ENCODE assay signal across 30 cellular contexts in the genomic region with DNA sequence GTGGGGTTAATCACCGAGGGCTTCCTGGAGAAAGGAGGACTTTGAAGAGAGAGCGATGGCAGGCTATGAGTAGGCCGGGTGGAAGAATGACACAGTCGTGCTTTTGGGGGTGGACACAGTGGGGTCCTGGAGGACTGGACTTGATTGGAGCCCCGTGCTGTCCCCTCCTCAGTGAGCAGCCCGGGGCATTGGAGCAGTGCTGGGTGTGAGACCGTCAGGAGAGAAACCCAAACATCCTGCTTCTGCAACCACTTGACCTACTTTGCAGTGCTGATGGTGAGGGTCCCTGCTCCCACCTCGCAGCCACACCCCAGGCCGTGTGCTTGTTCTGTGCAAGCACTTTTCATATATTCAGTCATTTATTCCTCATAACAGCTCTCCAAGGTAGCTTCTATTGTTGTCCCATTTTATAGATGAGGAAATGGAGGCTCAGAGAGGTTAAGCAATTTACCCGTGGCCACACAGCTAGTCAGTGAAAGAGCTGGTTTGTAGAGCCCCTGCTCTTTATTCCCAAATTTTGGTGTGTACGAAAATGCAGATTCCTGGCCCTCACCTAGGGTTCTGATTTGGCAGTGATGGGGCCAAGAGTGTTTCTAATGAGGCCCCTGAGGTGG. TPM values are rescaled to one million over a fixed set of nuclear protein-coding genes. Genes with fewer than 3 reads are reported as not detected.
A peak's percentile ranks its signal among the peaks of the same experiment; 100 is the strongest.
DNase-seq lines count a peak whose midpoint lies in the region; ATAC-seq, FAIRE-seq and TF ChIP-seq lines count a peak whose summit lies in the region.
"Had no signal": no experiment of that assay in that cellular context is flagged by ENCODE, and none has a peak within 500 bp of the region (broad histone marks: within the 10 kb centered on the region; RNA-seq: fewer than 3 reads in every experiment).

No MANE protein-coding gene starts in this region.

- no peaks in the 10 kb centered on the region for H4K20me1 ChIP-seq in H1 (replicated peaks in 1 of 2; ENCODE audit: control insufficient read depth in 1 of 2, insufficient read depth in 2 of 2, low read length in 2 of 2)

- no peak overlapping the region for H2AK5ac ChIP-seq in H1 (ENCODE audit: low read depth, low read length)

- CTCF ChIA-PET in activated CD4-positive, alpha-beta memory T cell treated with anti-CD3 and anti-CD28 coated beads, Interleukin-2, amount 10 ng/mL, durations not matched to agents 7 days and 5 days (lab: Charles Lee), result interaction anchor here (1.3 kb wide), 1 partner anchor 65 kb away, joined by 3 read pairs; no protein-coding TSS in a partner anchor
- CTCF ChIA-PET in activated CD4-positive, alpha-beta memory T cell treated with anti-CD3 and anti-CD28 coated beads for 36 hours (lab: Charles Lee), result interaction anchor here (0.8 kb wide), 1 partner anchor 81 kb away, joined by 3 read pairs; no protein-coding TSS in a partner anchor
- CTCF ChIA-PET in A549 (lab: Yijun Ruan, JAX) (interaction anchor here (0.6 to 16.2 kb wide), 2 partner anchors 68 to 156 kb away, joined by 3 to 785 read pairs; no protein-coding TSS in a partner anchor), T-cell (lab: Charles Lee) (no interaction called here), H1 (lab: Charles Lee; ENCODE audit: partially characterized antibody) (interaction anchor here (1.5 kb wide), 2 partner anchors 11 to 65 kb away, joined by 4 read pairs; no protein-coding TSS in a partner anchor)

- no peaks in the 10 kb centered on the region for H3K23me2 ChIP-seq in H1 (ENCODE audit: low read depth, low read length)

- H3K23ac ChIP-seq in H1 (ENCODE audit: insufficient read length), result no peak overlapping the region

- FAIRE-seq in A549 (lab: Jason Lieb, UNC), result no peak
- FAIRE-seq in H1 (lab: Jason Lieb, UNC), result no peak
- FAIRE-seq: GM18507, RCC 7860 had no signal

- H3K27me3 ChIP-seq in H1 (replicated peaks in 1 of 4; ENCODE audit: control insufficient read depth in 3 of 4, extremely low read depth in 1 of 4, insufficient read depth in 3 of 4, low read length in 3 of 4) (no peaks in the 10 kb centered on the region), brain microvascular endothelial cell (replicated peaks) (no peaks in the 10 kb centered on the region)

- no peak overlapping the region for H3K4me3 ChIP-seq in A549
- no peak overlapping the region for H3K4me3 ChIP-seq in H1 (ENCODE audit: extremely low read depth in 1 of 4, insufficient read depth in 2 of 4, low read depth in 3 of 4, low read length in 4 of 4)
- H3K4me3 ChIP-seq in brain microvascular endothelial cell (ENCODE audit: low read depth, low read length), result no peak overlapping the region
- H3K4me3 ChIP-seq: SJCRH30 had no signal

- H2BK5ac ChIP-seq in H1 (ENCODE audit: low read depth, low read length), result no peak overlapping the region

- DNase-seq in activated CD4-positive, alpha-beta memory T cell treated with anti-CD3 and anti-CD28 coated beads, Interleukin-2, amount 10 ng/mL, durations not matched to agents 7 days and 5 days, result no peak
- DNase-seq in activated CD4-positive, alpha-beta memory T cell treated with anti-CD3 and anti-CD28 coated beads for 36 hours, result no peak
- no peak for DNase-seq in A549 (ENCODE audit: low read depth in 1 of 2, low spot score in 1 of 2)
- no peak for DNase-seq in T-cell
- DNase-seq in H1 (ENCODE audit: low read depth in 1 of 2, low spot score in 2 of 2), result no peak
- DNase-seq in NCI-H2107 (lab: John Stamatoyannopoulos, UW), result no peak
- no peak for DNase-seq in brain microvascular endothelial cell
- DNase-seq: 8988T; CD4-positive, CD25-positive, alpha-beta regulatory T cell; COR-L47; DMS53; H9; HFFc6; NCI-H1092; NCI-H1417 treated with DMSO at 0.1 percent for 48 hours; NCI-H187; NCI-H2081 treated with DMSO at 0.1 percent for 48 hours; NCI-H2171 treated with DMSO at 0.1 percent for 48 hours; NCI-H345; NCI-H524; NCI-H748 treated with DMSO at 0.1 percent for 48 hours; SJCRH30 had no signal

- TF ChIP-seq POLR2A in A549 (IDR thresholded peaks at IDR 0.05; ENCODE audit: low read length), result no peak
- no peak for TF ChIP-seq POLR2A in H1 (IDR thresholded peaks at IDR 0.05; ENCODE audit: control extremely low read depth in 1 of 2, low read depth in 2 of 2, low read length in 2 of 2)

- in situ Hi-C loops in brain microvascular endothelial cell (cut with HindIII; ENCODE audit: low pct_ligation_motif_present, low sequenced_read_pairs), result no loop called here

- no peaks in the 10 kb centered on the region for H3K27me3 Mint-ChIP-seq in activated CD4-positive, alpha-beta memory T cell treated with anti-CD3 and anti-CD28 coated beads, Interleukin-2, amount 10 ng/mL, durations not matched to agents 7 days and 5 days
- H3K27me3 Mint-ChIP-seq in activated CD4-positive, alpha-beta memory T cell treated with anti-CD3 and anti-CD28 coated beads for 36 hours, result no peaks in the 10 kb centered on the region
- no peaks in the 10 kb centered on the region for H3K27me3 Mint-ChIP-seq in T-cell

- no peak overlapping the region for H3K14ac ChIP-seq in H1 (ENCODE audit: insufficient read length)

- no peak overlapping the region for H3K4ac ChIP-seq in H1 (replicated peaks; ENCODE audit: insufficient read length, low read depth, low read length)

- no peak for TF ChIP-seq RAD21 in A549 (conservative IDR thresholded peaks at IDR 0.05 in 1 of 2, IDR thresholded peaks at IDR 0.05 in 1 of 2)
- no peak for TF ChIP-seq RAD21 in H1 (IDR thresholded peaks at IDR 0.05 in 1 of 2, conservative IDR thresholded peaks at IDR 0.05 in 1 of 2; ENCODE audit: low read depth in 2 of 2, low read length in 2 of 2)

- H3K4me2 ChIP-seq in A549 (no peak overlapping the region), H1 (ENCODE audit: insufficient read depth in 1 of 2, low read depth in 2 of 2, low read length in 2 of 2) (no peak overlapping the region)

- H3K9ac ChIP-seq in H1 (replicated peaks in 1 of 4; ENCODE audit: extremely low read depth in 1 of 4, low read depth in 3 of 4, low read length in 3 of 4), result no peak overlapping the region

- no peak overlapping the region for H4K91ac ChIP-seq in H1 (replicated peaks; ENCODE audit: insufficient read length, low read length)

- TF ChIP-seq EP300 in A549 (IDR thresholded peaks at IDR 0.05) (no peak), H1 (IDR thresholded peaks at IDR 0.05; ENCODE audit: borderline replicate concordance in 1 of 2, low read depth in 2 of 2, low read length in 2 of 2) (no peak)

- intact Hi-C loops in activated CD4-positive, alpha-beta memory T cell treated with anti-CD3 and anti-CD28 coated beads for 36 hours (cut with micrococcal nuclease), result no loop called here

- no peak overlapping the region for H3K56ac ChIP-seq in H1 (replicated peaks; ENCODE audit: insufficient read length, low read depth, low read length)

- no peaks in the 10 kb centered on the region for H3K9me3 ChIP-seq in A549
- no peaks in the 10 kb centered on the region for H3K9me3 ChIP-seq in H1 (ENCODE audit: insufficient read depth in 2 of 2, low read depth in 1 of 2, low read length in 1 of 2)
- H3K9me3 ChIP-seq: SJCRH30 had no signal

- 78% methylated on average over 11 of the region's 11 CpGs for WGBS in A549 (ENCODE audit: missing lambda C conversion rate)
- WGBS in H1 (ENCODE audit: extremely low coverage in 1 of 2, insufficient coverage in 1 of 2, insufficient read length in 1 of 2, insufficient replicate concordance in 2 of 2, low coverage in 1 of 2, low lambda C conversion rate in 2 of 2, missing lambda C conversion rate in 1 of 2), 2 experiments, result 89% methylated on average over 9 of the region's 11 CpGs; no CpG with 5 or more reads in 1 of the 2 experiments

- no peak overlapping the region for H3K18ac ChIP-seq in H1 (ENCODE audit: extremely low read depth, low read length)

- no peak overlapping the region for H3K27ac ChIP-seq in A549
- no peak overlapping the region for H3K27ac ChIP-seq in H1 (ENCODE audit: low read depth, low read length)
- no peak overlapping the region for H3K27ac ChIP-seq in brain microvascular endothelial cell
- H3K27ac ChIP-seq: SJCRH30 had no signal

- no peak overlapping the region for H2BK20ac ChIP-seq in H1 (ENCODE audit: low read length)

- no peaks in the 10 kb centered on the region for H3K36me3 ChIP-seq in H1 (ENCODE audit: control insufficient read depth in 2 of 4, insufficient read depth in 4 of 4, low read length in 3 of 4)
- no peaks in the 10 kb centered on the region for H3K36me3 ChIP-seq in brain microvascular endothelial cell (replicated peaks)
- H3K36me3 ChIP-seq: SJCRH30 had no signal

- H2BK15ac ChIP-seq in H1 (ENCODE audit: low read length), result no peak overlapping the region

- H3K36me3 Mint-ChIP-seq in activated CD4-positive, alpha-beta memory T cell treated with anti-CD3 and anti-CD28 coated beads, Interleukin-2, amount 10 ng/mL, durations not matched to agents 7 days and 5 days (ENCODE audit: low read depth), result no peaks in the 10 kb centered on the region
- H3K36me3 Mint-ChIP-seq in activated CD4-positive, alpha-beta memory T cell treated with anti-CD3 and anti-CD28 coated beads for 36 hours, result no peaks in the 10 kb centered on the region
- H3K36me3 Mint-ChIP-seq in T-cell, result no peaks in the 10 kb centered on the region
- H3K36me3 Mint-ChIP-seq: CD4-positive, CD25-positive, alpha-beta regulatory T cell had no signal

- H4K5ac ChIP-seq in H1 (ENCODE audit: insufficient read length, low read depth, low read length), result no peak overlapping the region

- H4K8ac ChIP-seq in H1 (ENCODE audit: extremely low read depth, insufficient read depth, low read length), result peak overlapping the region; percentile 78

- H3K79me1 ChIP-seq in H1 (ENCODE audit: low read depth, low read length), result no peaks in the 10 kb centered on the region

- peaks cover 16% of the 10 kb centered on the region for H3K4me1 Mint-ChIP-seq in activated CD4-positive, alpha-beta memory T cell treated with anti-CD3 and anti-CD28 coated beads, Interleukin-2, amount 10 ng/mL, durations not matched to agents 7 days and 5 days
- H3K4me1 Mint-ChIP-seq in activated CD4-positive, alpha-beta memory T cell treated with anti-CD3 and anti-CD28 coated beads for 36 hours (ENCODE audit: low read depth), result peaks cover 6% of the 10 kb centered on the region
- H3K4me1 Mint-ChIP-seq in T-cell, result peaks cover 9 to 31% (median 15%) of the 10 kb centered on the region in 3 donors

- H3K27ac Mint-ChIP-seq in activated CD4-positive, alpha-beta memory T cell treated with anti-CD3 and anti-CD28 coated beads, Interleukin-2, amount 10 ng/mL, durations not matched to agents 7 days and 5 days, result peak overlapping the region; percentile 27
- no peak overlapping the region for H3K27ac Mint-ChIP-seq in activated CD4-positive, alpha-beta memory T cell treated with anti-CD3 and anti-CD28 coated beads for 36 hours
- peak overlapping the region; percentile 28 to 46 for H3K27ac Mint-ChIP-seq in T-cell
- H3K27ac Mint-ChIP-seq: CD4-positive, CD25-positive, alpha-beta regulatory T cell; HFFc6 had no signal

- no peak overlapping the region for H2BK12ac ChIP-seq in H1 (ENCODE audit: low read depth, low read length)

- POLR2A ChIA-PET in activated CD4-positive, alpha-beta memory T cell treated with anti-CD3 and anti-CD28 coated beads, Interleukin-2, amount 10 ng/mL, durations not matched to agents 7 days and 5 days (lab: Charles Lee), result no interaction called here
- POLR2A ChIA-PET in activated CD4-positive, alpha-beta memory T cell treated with anti-CD3 and anti-CD28 coated beads for 36 hours (lab: Charles Lee), result no interaction called here
- POLR2A ChIA-PET in A549 (lab: Yijun Ruan, JAX), result no interaction called here
- POLR2A ChIA-PET in T-cell (lab: Charles Lee), result no interaction called here
- POLR2A ChIA-PET in H1 (lab: Charles Lee; ENCODE audit: partially characterized antibody), result interaction anchor here (1.2 kb wide), 1 partner anchor 19 kb away, joined by 3 read pairs; no protein-coding TSS in a partner anchor

- H3K4me1 ChIP-seq in A549 (no peaks in the 10 kb centered on the region), H1 (replicated peaks in 1 of 4; ENCODE audit: control insufficient read depth in 3 of 4, insufficient read depth in 4 of 4, low read length in 3 of 4) (peaks cover 0 to 3% (median 0%) of the 10 kb centered on the region in 4 experiments; a peak in 3 of 7 replicates)
- H3K4me1 ChIP-seq: SJCRH30 had no signal

- H3K79me2 ChIP-seq in H1 (ENCODE audit: control insufficient read depth in 1 of 2, insufficient read depth in 2 of 2, low read length in 2 of 2), result no peaks in the 10 kb centered on the region

- ATAC-seq in A549 (no peak), T-cell (replicated peaks in 1 of 4) (peak in 1 of 4 experiments; percentile 23), HG02798 (IDR thresholded peaks at IDR 0.05; ENCODE audit: poor library complexity, unreplicated experiment) (no peak)
- ATAC-seq: SK-N-SH treated with all-trans-retinoic acid at 6 μM for 48 hours had no signal

- H2AFZ ChIP-seq in H1 (ENCODE audit: low read length), result no peak overlapping the region

- TF ChIP-seq CTCF in A549 (IDR thresholded peaks at IDR 0.05), result no peak
- no peak for TF ChIP-seq CTCF in H1 (IDR thresholded peaks at IDR 0.05; ENCODE audit: control extremely low read depth in 1 of 3, insufficient read depth in 1 of 3, low read depth in 1 of 3, low read length in 3 of 3)
- TF ChIP-seq CTCF in brain microvascular endothelial cell (IDR thresholded peaks at IDR 0.05; ENCODE audit: low read depth, low read length, missing control alignments), result no peak

- no peaks in the 10 kb centered on the region for H3K9me3 Mint-ChIP-seq in activated CD4-positive, alpha-beta memory T cell treated with anti-CD3 and anti-CD28 coated beads, Interleukin-2, amount 10 ng/mL, durations not matched to agents 7 days and 5 days
- no peaks in the 10 kb centered on the region for H3K9me3 Mint-ChIP-seq in activated CD4-positive, alpha-beta memory T cell treated with anti-CD3 and anti-CD28 coated beads for 36 hours
- H3K9me3 Mint-ChIP-seq in T-cell, result no peaks in the 10 kb centered on the region
- H3K9me3 Mint-ChIP-seq: CD4-positive, CD25-positive, alpha-beta regulatory T cell; H9; HFFc6; IgD-negative memory B cell had no signal

- H3K4me3 Mint-ChIP-seq in activated CD4-positive, alpha-beta memory T cell treated with anti-CD3 and anti-CD28 coated beads, Interleukin-2, amount 10 ng/mL, durations not matched to agents 7 days and 5 days, result no peak overlapping the region
- no peak overlapping the region for H3K4me3 Mint-ChIP-seq in activated CD4-positive, alpha-beta memory T cell treated with anti-CD3 and anti-CD28 coated beads for 36 hours
- no peak overlapping the region for H3K4me3 Mint-ChIP-seq in T-cell
- H3K4me3 Mint-ChIP-seq: CD4-positive, CD25-positive, alpha-beta regulatory T cell; H9; HFFc6 had no signal

- H2BK120ac ChIP-seq in H1 (replicated peaks; ENCODE audit: low read depth, low read length), result no peak overlapping the region

RNA-seq across cellular contexts. Expression of gene ADGRG3, which starts 11.7 kb away (rescaled TPM):
- total RNA-seq in activated CD4-positive, alpha-beta memory T cell treated with anti-CD3 and anti-CD28 coated beads, Interleukin-2, amount 10 ng/mL, durations not matched to agents 7 days and 5 days, result not detected
- total RNA-seq in activated CD4-positive, alpha-beta memory T cell treated with anti-CD3 and anti-CD28 coated beads for 36 hours, result not detected
- polyA plus RNA-seq in A549 (2011; rRNA removed) (0.45 and 0.77 TPM in 2 replicates), A549 (2017; fragmentation: RNase III; extraction: RNeasy Plus Mini Kit Qiagen cat#74134 plus additional on column Dnase treatment) (0.17 to 0.34 TPM (median 0.25 TPM) in 3 replicates), H1 (2011; rRNA removed) (0.94 and 0.98 TPM in 2 replicates)
- polyA plus RNA-seq in A549 (2012; cell fraction: cytosol; rRNA removed), result 0.17 and 0.22 TPM in 2 replicates
- polyA plus RNA-seq in A549 (2012; cell fraction: nucleus; rRNA removed), result 0.70 and 0.87 TPM in 2 replicates
- 0.41 and 1.2 TPM in 2 replicates for polyA minus RNA-seq in A549 (2011; rRNA and poly(A)+ RNA removed)
- total RNA-seq in T-cell, result 1 to 10 TPM in 1 of 5 donors, under 1 TPM in 3, not detected in 1; 0.16 to 1.8 (median 0.40) TPM
- 0.15 and 0.28 TPM in 2 replicates for total RNA-seq in H1 (2021; fragmentation: NEBNext Ultra II Directional; extraction: Animal tissue kit (Norgen Biotek cat#: 25700))
- 1.00 TPM for polyA plus RNA-seq in H1 (2011; cell fraction: cytosol; rRNA removed)
- 0.87 TPM for polyA plus RNA-seq in H1 (2011; cell fraction: nucleus; rRNA removed)
- polyA plus RNA-seq in H1 (2012, experiment 1 of 2), result 0.64 to 1.4 TPM (median 0.87 TPM) in 4 replicates
- polyA plus RNA-seq in H1 (2012, experiment 2 of 2), result 0.42 TPM
- 0.20 TPM for polyA plus RNA-seq in H1 (2013, experiment 1 of 2)
- polyA plus RNA-seq in H1 (2013, experiment 2 of 2), result 0.52 TPM
- polyA minus RNA-seq in H1 (2011; rRNA and poly(A)+ RNA removed), result 0.59 and 0.69 TPM in 2 replicates
- polyA minus RNA-seq in H1 (2011; cell fraction: cytosol; rRNA and poly(A)+ RNA removed), result not detected
- polyA minus RNA-seq in H1 (2011; cell fraction: nucleus; rRNA and poly(A)+ RNA removed), result 0.60 TPM
- total RNA-seq: Daoy, G401, HFFc6, SJCRH30 had no signal
- polyA plus RNA-seq: BJ; CD4-positive, CD25-positive, alpha-beta regulatory T cell; IgD-negative memory B cell had no signal

RNA-seq across cellular contexts. Expression of gene ADGRG1, which starts 28.0 kb away (rescaled TPM):
- 1 to 10 TPM; 7.4 to 8.3 TPM for total RNA-seq in activated CD4-positive, alpha-beta memory T cell treated with anti-CD3 and anti-CD28 coated beads, Interleukin-2, amount 10 ng/mL, durations not matched to agents 7 days and 5 days
- total RNA-seq in activated CD4-positive, alpha-beta memory T cell treated with anti-CD3 and anti-CD28 coated beads for 36 hours, result 1 to 10 TPM; 4.7 to 6.0 TPM
- polyA plus RNA-seq in A549 (2011; rRNA removed) (28.3 and 37.7 TPM in 2 replicates), A549 (2017; fragmentation: RNase III; extraction: RNeasy Plus Mini Kit Qiagen cat#74134 plus additional on column Dnase treatment) (91.8 to 142 TPM (median 130 TPM) in 3 replicates), H1 (2011; rRNA removed) (2.6 and 2.9 TPM in 2 replicates)
- 46.7 and 66.1 TPM in 2 replicates for polyA plus RNA-seq in A549 (2012; cell fraction: cytosol; rRNA removed)
- polyA plus RNA-seq in A549 (2012; cell fraction: nucleus; rRNA removed), result 102 and 106 TPM in 2 replicates
- polyA minus RNA-seq in A549 (2011; rRNA and poly(A)+ RNA removed), result 31.9 and 33.7 TPM in 2 replicates
- 10 to 100 TPM in 4 of 5 donors, 1 to 10 TPM in 1; 7.8 to 91.7 (median 11.7) TPM for total RNA-seq in T-cell
- 0.78 and 1.3 TPM in 2 replicates for total RNA-seq in H1 (2021; fragmentation: NEBNext Ultra II Directional; extraction: Animal tissue kit (Norgen Biotek cat#: 25700))
- 1.3 TPM for polyA plus RNA-seq in H1 (2011; cell fraction: cytosol; rRNA removed)
- 1.6 TPM for polyA plus RNA-seq in H1 (2011; cell fraction: nucleus; rRNA removed)
- polyA plus RNA-seq in H1 (2012, experiment 1 of 2), result 0.99 to 2.2 TPM (median 1.4 TPM) in 4 replicates
- 1.4 TPM for polyA plus RNA-seq in H1 (2012, experiment 2 of 2)
- 2.8 TPM for polyA plus RNA-seq in H1 (2013, experiment 1 of 2)
- polyA plus RNA-seq in H1 (2013, experiment 2 of 2), result 3.7 TPM
- polyA minus RNA-seq in H1 (2011; rRNA and poly(A)+ RNA removed), result 1.2 and 1.7 TPM in 2 replicates
- 0.81 TPM for polyA minus RNA-seq in H1 (2011; cell fraction: cytosol; rRNA and poly(A)+ RNA removed)
- 3.1 TPM for polyA minus RNA-seq in H1 (2011; cell fraction: nucleus; rRNA and poly(A)+ RNA removed)

RNA-seq across cellular contexts. Expression of gene DRC7, which starts 38.2 kb away (rescaled TPM):
- total RNA-seq in activated CD4-positive, alpha-beta memory T cell treated with anti-CD3 and anti-CD28 coated beads, Interleukin-2, amount 10 ng/mL, durations not matched to agents 7 days and 5 days, result not detected
- not detected for total RNA-seq in activated CD4-positive, alpha-beta memory T cell treated with anti-CD3 and anti-CD28 coated beads for 36 hours
- polyA plus RNA-seq in A549 (2011; rRNA removed) (0.17 and 0.28 TPM in 2 replicates), A549 (2017; fragmentation: RNase III; extraction: RNeasy Plus Mini Kit Qiagen cat#74134 plus additional on column Dnase treatment) (0.10 to 0.28 TPM (median 0.10 TPM) in 3 replicates), H1 (2011; rRNA removed) (0.13 and 0.14 TPM in 2 replicates)
- 0.05 and 0.19 TPM in 2 replicates for polyA plus RNA-seq in A549 (2012; cell fraction: cytosol; rRNA removed)
- polyA plus RNA-seq in A549 (2012; cell fraction: nucleus; rRNA removed), result 0.11 and 0.20 TPM in 2 replicates
- polyA minus RNA-seq in A549 (2011; rRNA and poly(A)+ RNA removed), result 0.91 TPM in 1 of 2 replicates, not detected in the other
- total RNA-seq in T-cell, result not detected
- not detected in 2 replicates for total RNA-seq in H1 (2021; fragmentation: NEBNext Ultra II Directional; extraction: Animal tissue kit (Norgen Biotek cat#: 25700))
- 0.16 TPM for polyA plus RNA-seq in H1 (2011; cell fraction: cytosol; rRNA removed)
- polyA plus RNA-seq in H1 (2011; cell fraction: nucleus; rRNA removed), result 0.27 TPM
- 0.23 to 0.48 TPM (median 0.27 TPM) in 3 of 4 replicates, not detected in the other for polyA plus RNA-seq in H1 (2012, experiment 1 of 2)
- polyA plus RNA-seq in H1 (2012, experiment 2 of 2), result not detected
- 0.06 TPM for polyA plus RNA-seq in H1 (2013, experiment 1 of 2)
- polyA plus RNA-seq in H1 (2013, experiment 2 of 2), result 0.04 TPM
- 0.09 TPM in 1 of 2 replicates, not detected in the other for polyA minus RNA-seq in H1 (2011; rRNA and poly(A)+ RNA removed)
- not detected for polyA minus RNA-seq in H1 (2011; cell fraction: cytosol; rRNA and poly(A)+ RNA removed)
- polyA minus RNA-seq in H1 (2011; cell fraction: nucleus; rRNA and poly(A)+ RNA removed), result not detected
- total RNA-seq: CD4-positive, CD25-positive, alpha-beta regulatory T cell; Daoy; G401; HFFc6; SJCRH30 had no signal
- polyA plus RNA-seq: BJ; CD4-positive, CD25-positive, alpha-beta regulatory T cell; IgD-negative memory B cell had no signal

Comparison
In these comparisons a context has a peak if more than half of its experiments do, and no peak if none do; other contexts are left out.
1. CTCF ChIA-PET loops: an anchor here in activated CD4-positive, alpha-beta memory T cell treated with anti-CD3 and anti-CD28 coated beads, Interleukin-2, amount 10 ng/mL, durations not matched to agents 7 days and 5 days (1.3 kb wide), activated CD4-positive, alpha-beta memory T cell treated with anti-CD3 and anti-CD28 coated beads for 36 hours (0.8 kb wide), A549 (0.6 to 16.2 kb wide) and H1 (1.5 kb wide); none called in T-cell.